1 cellular context compared by ENCODE assay signal in the genomic region with DNA sequence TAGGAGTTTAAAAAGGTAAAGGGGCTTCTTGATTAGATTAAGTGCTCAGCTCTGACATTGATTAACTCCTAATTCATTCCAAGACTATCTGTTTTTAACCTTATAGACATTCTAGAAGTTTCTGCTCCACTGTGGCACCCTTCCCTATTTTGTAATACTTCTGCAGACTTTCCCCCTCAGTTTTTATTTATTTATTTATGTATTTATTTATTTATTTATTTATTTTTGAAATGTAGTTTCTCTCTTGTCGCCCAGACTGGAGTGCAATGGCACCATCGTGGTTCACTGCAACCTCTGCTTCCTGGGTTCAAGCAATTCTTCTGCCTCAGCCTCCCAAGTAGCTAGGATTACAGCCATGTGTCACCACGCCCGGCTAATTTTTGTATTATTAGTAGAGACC.
TF ChIP-seq lines count a peak whose summit lies in the region.

No MANE protein-coding gene starts in this region.

TF ChIP-seq in HEK293, 187 proteins besides CTCF, POLR2A, EP300 and RAD21 (continued from another document):
- TF ChIP-seq PRDM4 (tag by site-specific recombination; IDR thresholded peaks at IDR 0.05) = no peak
- TF ChIP-seq MYNN (tag by site-specific recombination; IDR thresholded peaks at IDR 0.05; ENCODE audit: borderline replicate concordance) = no peak
- TF ChIP-seq ZNF621 (tag by site-specific recombination; IDR thresholded peaks at IDR 0.05) = no peak
- no peak for TF ChIP-seq ZNF37A (tag by site-specific recombination; IDR thresholded peaks at IDR 0.05)
TF ChIP-seq in HEK293: peak in this region for 4.
